ENCODE assay signal across 1 cellular context in genomic region chr6:127266892-127267741, GRCh38.
A peak's percentile ranks its signal among the peaks of the same experiment; 100 is the strongest.
TF ChIP-seq lines count a peak whose summit lies in the region.

No MANE protein-coding gene starts in this region.

TF ChIP-seq in K562, 482 proteins besides CTCF, POLR2A, EP300 and RAD21 (continued from another document and continues in another):
- TF ChIP-seq THRA (IDR thresholded peaks at IDR 0.05) (no peak), FIP1L1 (IDR thresholded peaks at IDR 0.05; ENCODE audit: low read depth, low read length, poor library complexity, severe bottlenecking) (peak; percentile 35), GTF2F1 (IDR thresholded peaks at IDR 0.05; ENCODE audit: low read depth, low read length) (no peak), CBX8 (IDR thresholded peaks at IDR 0.05; ENCODE audit: borderline replicate concordance, extremely low read depth, low read depth, low read length, poor library complexity, severe bottlenecking) (no peak), JUNB (CRISPR knock-in tag; conservative IDR thresholded peaks at IDR 0.05) (no peak), AFF4 (CRISPR knock-in tag; IDR thresholded peaks at IDR 0.05) (peak; percentile 58; the same call in 1 of the 2 replicates), GMEB1 (CRISPR knock-in tag; IDR thresholded peaks at IDR 0.05) (no peak), ZNF561 (CRISPR knock-in tag; conservative IDR thresholded peaks at IDR 0.05) (no peak), JUND (IDR thresholded peaks at IDR 0.05; ENCODE audit: borderline replicate concordance, low read depth, low read length) (no peak), JUND (tag; IDR thresholded peaks at IDR 0.05; ENCODE audit: borderline replicate concordance, low read depth, low read length) (no peak), TAF7 (tag; IDR thresholded peaks at IDR 0.05) (peak; percentile 21; the same call in 1 of the 2 replicates), ZNF354B (CRISPR knock-in tag; IDR thresholded peaks at IDR 0.05) (no peak), PBX2 (CRISPR knock-in tag; IDR thresholded peaks at IDR 0.05; ENCODE audit: low read depth) (no peak), PBX2 (tag; conservative IDR thresholded peaks at IDR 0.05; ENCODE audit: low read depth) (no peak), ZFX (CRISPR knock-in tag; IDR thresholded peaks at IDR 0.05) (peak; percentile 95), PREB (CRISPR knock-in tag; IDR thresholded peaks at IDR 0.05) (no peak), SNRNP70 (optimal IDR thresholded peaks at IDR 0.05; ENCODE audit: low read depth, low read length) (no peak), ELF1 (tag; IDR thresholded peaks at IDR 0.05) (peak; percentile 29), MAX (CRISPR knock-in tag; IDR thresholded peaks at IDR 0.05) (0 out of 2 replicates have a peak, but pooled peaks have one; percentile 43), HDAC3 (IDR thresholded peaks at IDR 0.05; ENCODE audit: borderline replicate concordance, partially characterized antibody) (no peak), GABPB2 (CRISPR knock-in tag; conservative IDR thresholded peaks at IDR 0.05) (no peak), OTX1 (CRISPR knock-in tag; IDR thresholded peaks at IDR 0.05) (no peak), ZNF830 (CRISPR knock-in tag; IDR thresholded peaks at IDR 0.05) (0 out of 2 replicates have a peak, but pooled peaks have one; percentile 25), U2AF2 (optimal IDR thresholded peaks at IDR 0.05; ENCODE audit: low read depth, low read length) (no peak), ZNF311 (CRISPR knock-in tag; IDR thresholded peaks at IDR 0.05) (no peak), COPS2 (conservative IDR thresholded peaks at IDR 0.05) (no peak), ZNF586 (CRISPR knock-in tag; conservative IDR thresholded peaks at IDR 0.05) (no peak), ZNF79 (CRISPR knock-in tag; IDR thresholded peaks at IDR 0.05; ENCODE audit: low read depth) (no peak), ZKSCAN8 (CRISPR knock-in tag; IDR thresholded peaks at IDR 0.05) (no peak), CBX3 (IDR thresholded peaks at IDR 0.05; ENCODE audit: borderline replicate concordance in 1 of 2, low read length in 2 of 2) (peak in 1 of 2 experiments; percentile 39; a peak in 1 of 3 replicates), ZKSCAN3 (CRISPR knock-in tag; IDR thresholded peaks at IDR 0.05) (no peak), SMARCB1 (IDR thresholded peaks at IDR 0.05; ENCODE audit: insufficient read length, low read depth) (no peak), BRF2 (IDR thresholded peaks at IDR 0.05; ENCODE audit: borderline replicate concordance, insufficient read depth, insufficient read length) (no peak), POLR3A (IDR thresholded peaks at IDR 0.05; ENCODE audit: borderline replicate concordance, extremely low read depth, insufficient read depth, insufficient read length) (no peak), ZNF124 (CRISPR knock-in tag; IDR thresholded peaks at IDR 0.05) (0 out of 2 replicates have a peak, but pooled peaks have one; percentile 64), ATF3 (IDR thresholded peaks at IDR 0.05) (no peak), ATF3 (CRISPR knock-in tag; conservative IDR thresholded peaks at IDR 0.05) (no peak), FOXJ2 (tag; IDR thresholded peaks at IDR 0.05) (no peak), NRF1 (conservative IDR thresholded peaks at IDR 0.05 in 1 of 2, IDR thresholded peaks at IDR 0.05 in 1 of 2) (peak; percentile 68 to 76), ZNF3 (CRISPR knock-in tag; IDR thresholded peaks at IDR 0.05) (no peak), SMARCE1 (IDR thresholded peaks at IDR 0.05) (no peak), ZNF253 (CRISPR knock-in tag; conservative IDR thresholded peaks at IDR 0.05) (no peak), MBD1 (CRISPR knock-in tag; IDR thresholded peaks at IDR 0.05) (no peak), ARHGAP35 (IDR thresholded peaks at IDR 0.05; ENCODE audit: partially characterized antibody) (no peak), TOE1 (IDR thresholded peaks at IDR 0.05; ENCODE audit: borderline replicate concordance) (peak; percentile 86), TOE1 (CRISPR knock-in tag; IDR thresholded peaks at IDR 0.05; ENCODE audit: borderline replicate concordance, low read depth) (no peak), MBD2 (IDR thresholded peaks at IDR 0.05; ENCODE audit: borderline replicate concordance, low read depth) (peak; percentile 42; the same call in 1 of the 2 replicates), RBM25 (IDR thresholded peaks at IDR 0.05; ENCODE audit: low read depth, low read length, severe bottlenecking) (no peak), ATF2 (CRISPR knock-in tag; IDR thresholded peaks at IDR 0.05) (0 out of 2 replicates have a peak, but pooled peaks have one; percentile 48), BACH1 (tag; IDR thresholded peaks at IDR 0.05) (no peak), ARID2 (IDR thresholded peaks at IDR 0.05) (no peak), SMARCC2 (IDR thresholded peaks at IDR 0.05; ENCODE audit: low read depth) (no peak), ZNF133 (CRISPR knock-in tag; IDR thresholded peaks at IDR 0.05) (no peak), SETDB1 (IDR thresholded peaks at IDR 0.05; ENCODE audit: low read length) (no peak), ZNF165 (CRISPR knock-in tag; IDR thresholded peaks at IDR 0.05; ENCODE audit: borderline replicate concordance) (no peak), LCOR (CRISPR knock-in tag; IDR thresholded peaks at IDR 0.05) (no peak)
